Comparison of ENCODE assay signal across 1 cellular context in genomic region chrX:133249659-133250058, GRCh38.
TF ChIP-seq lines count a peak whose summit lies in the region.

No MANE protein-coding gene starts in this region.

TF ChIP-seq in H1, 55 proteins besides CTCF, POLR2A, EP300 and RAD21 (continued from another document):
- no peak for TF ChIP-seq JUND (IDR thresholded peaks at IDR 0.05; ENCODE audit: low read length)
- no peak for TF ChIP-seq ATF3 (IDR thresholded peaks at IDR 0.05; ENCODE audit: insufficient read depth, low read depth, low read length)
TF ChIP-seq in H1: peak in this region for 0.
